In genomic region chr5:3412146-3412545, GRCh38 we compare ENCODE assay signal across 22 cellular contexts.
"Had no signal": no experiment of that assay in that cellular context is flagged by ENCODE, and none has a peak within 500 bp of the region (broad histone marks: within the 10 kb centered on the region; RNA-seq: fewer than 3 reads in every experiment).

No MANE protein-coding gene starts in this region.

- H3K27ac ChIP-seq: brain microvascular endothelial cell, colonic mucosa, PC-9, VCaP had no signal

- ATAC-seq: activated naive CD4-positive, alpha-beta T cell treated with anti-CD3 and anti-CD28 coated beads, Interleukin-2, amount 50 U/mL, for 72 hours; activated T-helper 17 cell treated with anti-CD3 and anti-CD28 coated beads, Interleukin-2, amount 50 U/mL, for 72 hours had no signal

- H3K4me3 Mint-ChIP-seq: activated CD4-positive, alpha-beta memory T cell treated with anti-CD3 and anti-CD28 coated beads, Interleukin-2, amount 10 ng/mL, durations not matched to agents 7 days and 5 days; activated T-helper 17 cell treated with anti-CD3 and anti-CD28 coated beads, Interleukin-2, amount 50 U/mL, for 72 hours had no signal

- H3K4me2 ChIP-seq: PC-9 had no signal

- H3K27ac Mint-ChIP-seq: activated CD4-positive, alpha-beta memory T cell treated with anti-CD3 and anti-CD28 coated beads, Interleukin-2, amount 10 ng/mL, durations not matched to agents 7 days and 5 days; activated naive CD4-positive, alpha-beta T cell treated with anti-CD3 and anti-CD28 coated beads, Interleukin-2, amount 50 U/mL, for 72 hours; activated T-helper 17 cell treated with anti-CD3 and anti-CD28 coated beads, Interleukin-2, amount 50 U/mL, for 72 hours had no signal

- H3K27me3 ChIP-seq: brain microvascular endothelial cell, colonic mucosa had no signal

- H3K4me3 ChIP-seq: colonic mucosa, PC-9 had no signal

- H3K36me3 ChIP-seq: brain microvascular endothelial cell, colonic mucosa had no signal

- DNase-seq: activated CD4-positive, alpha-beta memory T cell treated with anti-CD3 and anti-CD28 coated beads, Interleukin-2, amount 10 ng/mL, durations not matched to agents 7 days and 5 days; activated CD4-positive, alpha-beta T cell treated with anti-CD3 and anti-CD28 coated beads, Interleukin-2, amount 50 U/mL, for 1 hour; activated CD4-positive, CD25-positive, alpha-beta regulatory T cell; activated gamma-delta T cell; activated T-cell treated with anti-CD3 and anti-CD28 coated beads for 4 hours; activated T-cell treated with anti-CD3 and anti-CD28 coated beads, Interleukin-2, amount 50 U/mL, for 48 hours; brain microvascular endothelial cell; colonic mucosa; KG1; NCI-H1048; NCI-H146; NCI-H187 treated with DMSO at 0.1 percent for 48 hours; NCI-H2081 treated with DMSO at 0.1 percent for 48 hours; NCI-H446; NCI-H524; PC-9; SIG-M5; T-helper 2 cell; T1000 had no signal

- H3K9me3 ChIP-seq: colonic mucosa had no signal

- H3K27me3 Mint-ChIP-seq: activated CD4-positive, alpha-beta memory T cell treated with anti-CD3 and anti-CD28 coated beads, Interleukin-2, amount 10 ng/mL, durations not matched to agents 7 days and 5 days; activated T-helper 17 cell treated with anti-CD3 and anti-CD28 coated beads, Interleukin-2, amount 50 U/mL, for 72 hours had no signal

- H2AFZ ChIP-seq: PC-9 had no signal

- H3K4me1 ChIP-seq: colonic mucosa had no signal

- H3K4me1 Mint-ChIP-seq: activated CD4-positive, alpha-beta memory T cell treated with anti-CD3 and anti-CD28 coated beads, Interleukin-2, amount 10 ng/mL, durations not matched to agents 7 days and 5 days had no signal
